ENCODE assay signal across 8 cellular contexts in the genomic region with DNA sequence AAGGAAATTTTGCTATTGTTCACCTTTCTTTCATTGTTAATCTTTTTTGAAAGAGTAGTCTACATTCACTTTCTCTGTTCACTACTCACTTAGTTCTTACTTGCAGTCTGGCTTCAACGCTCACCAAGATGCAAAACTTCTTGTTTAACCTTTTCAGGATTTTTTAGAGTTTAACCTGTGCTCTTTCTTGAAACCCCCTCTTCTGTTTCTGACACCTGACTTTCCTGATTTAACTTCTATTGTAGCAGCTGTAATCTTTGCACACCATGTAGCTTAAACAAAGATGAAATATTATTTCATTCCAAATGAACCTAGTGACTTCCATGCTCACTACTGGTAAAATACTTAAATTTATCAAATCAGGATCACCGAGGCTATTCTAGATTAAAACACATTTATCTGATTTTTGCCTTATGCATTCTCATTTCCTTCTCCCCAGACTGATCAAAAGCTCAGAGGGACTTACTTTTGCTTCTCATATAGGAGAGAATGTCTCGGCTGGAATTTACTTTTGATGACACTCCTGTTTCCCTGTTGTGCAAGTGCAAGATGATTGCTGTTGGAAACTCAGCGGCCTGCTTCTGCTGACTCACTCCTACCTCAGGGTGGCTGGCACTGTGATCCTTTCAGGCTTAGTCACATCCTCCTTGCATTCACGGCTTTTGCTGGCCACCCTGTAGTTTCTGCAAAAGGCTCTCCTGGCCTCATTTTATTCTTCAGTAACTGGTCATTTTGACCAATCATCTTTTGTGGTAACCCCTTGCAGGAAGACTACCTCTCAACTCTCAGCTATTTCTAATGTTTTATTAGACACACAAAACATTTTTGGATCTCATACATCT.
DNase-seq lines count a peak whose midpoint lies in the region; ATAC-seq and TF ChIP-seq lines count a peak whose summit lies in the region.

No MANE protein-coding gene starts in this region.

- H3K27ac ChIP-seq in trophoblast cell (ENCODE audit: low read depth, low read length), result peak overlapping the region; percentile 58

- no peaks in the 10 kb centered on the region for H3K27me3 ChIP-seq in trophoblast cell (ENCODE audit: insufficient read depth, low read length)

- H3K27ac Mint-ChIP-seq in nephron progenitor cell, result no peak overlapping the region

- no peaks in the 10 kb centered on the region for H3K36me3 ChIP-seq in trophoblast cell (ENCODE audit: control insufficient read depth in 1 of 2, insufficient read depth in 2 of 2, low read length in 2 of 2)

- H2AFZ ChIP-seq in trophoblast cell (ENCODE audit: insufficient read depth, low read length, poor library complexity), result no peak overlapping the region

- no peaks in the 10 kb centered on the region for H3K9me3 Mint-ChIP-seq in nephron progenitor cell

- no peak overlapping the region for H4K8ac ChIP-seq in trophoblast cell (ENCODE audit: low read depth, low read length)

- no peak overlapping the region for H3K23ac ChIP-seq in trophoblast cell (ENCODE audit: low read length)

- H3K79me1 ChIP-seq in trophoblast cell (ENCODE audit: low read length), result peaks cover 3% of the 10 kb centered on the region

- WGBS in trophoblast cell (ENCODE audit: extremely low coverage, insufficient coverage, insufficient read length), result no CpG with 5 or more reads among the region's 5 CpGs

- H3K18ac ChIP-seq in trophoblast cell (ENCODE audit: low read length), result no peak overlapping the region

- H3K4me1 Mint-ChIP-seq in nephron progenitor cell, result no peaks in the 10 kb centered on the region

- H2BK5ac ChIP-seq in trophoblast cell (ENCODE audit: low read depth, low read length, poor library complexity), result peak overlapping the region; percentile 46

- no peak overlapping the region for H2BK12ac ChIP-seq in trophoblast cell (ENCODE audit: low read length)

- TF ChIP-seq CTCF in epithelial cell of esophagus (IDR thresholded peaks at IDR 0.05; ENCODE audit: insufficient read depth, low read depth, low read length, missing control alignments), result no peak
- TF ChIP-seq CTCF in nephron progenitor cell (IDR thresholded peaks at IDR 0.05), result no peak

- no peak overlapping the region for H4K12ac ChIP-seq in trophoblast cell (ENCODE audit: low read depth, low read length)

- no peaks in the 10 kb centered on the region for H3K9me3 ChIP-seq in trophoblast cell (ENCODE audit: insufficient read depth, low read depth, low read length)

- no peaks in the 10 kb centered on the region for H3K36me3 Mint-ChIP-seq in nephron progenitor cell (ENCODE audit: low read depth)

- H3K4me3 Mint-ChIP-seq in nephron progenitor cell, result no peak overlapping the region

- no peak overlapping the region for H3K4ac ChIP-seq in trophoblast cell (ENCODE audit: low read depth, low read length)

- no peak overlapping the region for H4K91ac ChIP-seq in trophoblast cell (ENCODE audit: low read depth, low read length)

- no peak overlapping the region for H3K4me2 ChIP-seq in trophoblast cell (ENCODE audit: low read length)

- H3K27me3 Mint-ChIP-seq in nephron progenitor cell (ENCODE audit: low read depth, poor library complexity), result no peaks in the 10 kb centered on the region

- no peaks in the 10 kb centered on the region for H3K79me2 ChIP-seq in trophoblast cell (ENCODE audit: control insufficient read depth, insufficient read depth, low read length, poor library complexity)

- H3K14ac ChIP-seq in trophoblast cell (ENCODE audit: low read length), result no peak overlapping the region

- peaks cover 2 to 3% of the 10 kb centered on the region in 2 experiments for H3K4me1 ChIP-seq in trophoblast cell (ENCODE audit: control insufficient read depth in 1 of 2, insufficient read depth in 2 of 2, low read length in 2 of 2)

- ATAC-seq in GM18502 (IDR thresholded peaks at IDR 0.05; ENCODE audit: poor library complexity, unreplicated experiment), result peak; percentile 72
- ATAC-seq in HG03565 (IDR thresholded peaks at IDR 0.05; ENCODE audit: unreplicated experiment), result peak; percentile 75

- peak; percentile 31 to 46 for DNase-seq in activated CD4-positive, alpha-beta T cell treated with anti-CD3 and anti-CD28 coated beads, Interleukin-2, amount 50 U/mL, for 4 hours
- DNase-seq in epithelial cell of esophagus (ENCODE audit: low read depth), result peak; percentile 98
- peak; percentile 86 to 90 for DNase-seq in trophoblast cell
- no peak for DNase-seq in nephron progenitor cell
- DNase-seq in central memory CD4-positive, alpha-beta T cell, result no peak
- no peak for DNase-seq in NCI-H345 (lab: John Stamatoyannopoulos, UW)

- H2AK5ac ChIP-seq in trophoblast cell (ENCODE audit: low read length), result no peak overlapping the region

- H2BK120ac ChIP-seq in trophoblast cell (ENCODE audit: insufficient read depth, low read length, poor library complexity), result no peak overlapping the region

- no peak overlapping the region for H3K9ac ChIP-seq in trophoblast cell (ENCODE audit: low read length)

- H3K4me3 ChIP-seq in epithelial cell of esophagus (ENCODE audit: low read length) (peak overlapping the region; percentile 26), trophoblast cell (ENCODE audit: low read depth, low read length) (no peak overlapping the region)

Comparison
In these comparisons a context has a peak if more than half of its experiments do, and no peak if none do; other contexts are left out.
1. DNase-seq: peak in activated CD4-positive, alpha-beta T cell treated with anti-CD3 and anti-CD28 coated beads, Interleukin-2, amount 50 U/mL, for 4 hours (2 of 2), epithelial cell of esophagus (single experiment) and trophoblast cell (2 of 2); none in nephron progenitor cell (single experiment), central memory CD4-positive, alpha-beta T cell (single experiment) and NCI-H345 (single experiment).